Comparison of ENCODE assay signal across 8 cellular contexts in genomic region chrX:115940888-115941332, GRCh38.
DNase-seq lines count a peak whose midpoint lies in the region; ATAC-seq and TF ChIP-seq lines count a peak whose summit lies in the region.

No MANE protein-coding gene starts in this region.

- no peaks in the 10 kb centered on the region for H3K4me1 ChIP-seq in ovary (ENCODE audit: insufficient read depth)
- no peaks in the 10 kb centered on the region for H3K4me1 ChIP-seq in esophagus squamous epithelium

- H3K4me3 ChIP-seq in ovary, result no peak overlapping the region
- H3K4me3 ChIP-seq in esophagus squamous epithelium, result peak overlapping the region in 1 of 4 donors; percentile 49

- no peaks in the 10 kb centered on the region for H3K27me3 Mint-ChIP-seq in endothelial cell (ENCODE audit: unreplicated experiment)

- no peak for TF ChIP-seq EP300 in ovary (IDR thresholded peaks at IDR 0.05)

- H3K27me3 ChIP-seq in ovary, result no peaks in the 10 kb centered on the region
- H3K27me3 ChIP-seq in esophagus squamous epithelium, result no peaks in the 10 kb centered on the region

- no peaks in the 10 kb centered on the region for H3K36me3 Mint-ChIP-seq in endothelial cell (ENCODE audit: low read depth, unreplicated experiment)

- WGBS in ovary, 3 donors, result 47 to 55% (median 52%) methylated on average over 7 of the region's 7 CpGs
- 59% methylated on average over 7 of the region's 7 CpGs; no CpG with 5 or more reads in 1 of the 2 donors for WGBS in esophagus squamous epithelium, 2 donors

- no peak overlapping the region for H3K4me3 Mint-ChIP-seq in endothelial cell (ENCODE audit: unreplicated experiment)

- no peak for TF ChIP-seq CTCF in endothelial cell (IDR thresholded peaks at IDR 0.05; ENCODE audit: unreplicated experiment)
- peak; percentile 16 to 58 (median 52) for TF ChIP-seq CTCF in ovary (IDR thresholded peaks at IDR 0.05)
- TF ChIP-seq CTCF in esophagus squamous epithelium (IDR thresholded peaks at IDR 0.05), result peak in 3 of 6 experiments; percentile 40 to 61 (median 41)

- no peaks in the 10 kb centered on the region for H3K9me3 Mint-ChIP-seq in endothelial cell (ENCODE audit: unreplicated experiment)

- TF ChIP-seq POLR2A in ovary (IDR thresholded peaks at IDR 0.05) (no peak), esophagus squamous epithelium (IDR thresholded peaks at IDR 0.05) (no peak)

- no peak overlapping the region for H3K27ac Mint-ChIP-seq in endothelial cell (ENCODE audit: unreplicated experiment)

- H3K9me3 ChIP-seq in ovary, result no peaks in the 10 kb centered on the region
- H3K9me3 ChIP-seq in esophagus squamous epithelium, result no peaks in the 10 kb centered on the region

- ATAC-seq in GM19324 (IDR thresholded peaks at IDR 0.05; ENCODE audit: low FRiP score, unreplicated experiment) (peak; percentile 74), HG03457 (IDR thresholded peaks at IDR 0.05; ENCODE audit: unreplicated experiment) (peak; percentile 68)

- peak; percentile 87 for DNase-seq in COLO829 (ENCODE audit: low spot score)
- peak; percentile 81 to 84 for DNase-seq in NOMO-1 (lab: John Stamatoyannopoulos, UW; ENCODE audit: unreplicated experiment in 2 of 2)
- DNase-seq in endothelial cell (ENCODE audit: low spot score), result peak; percentile 55
- peak; percentile 69 to 85 (median 78) for DNase-seq in ovary
- DNase-seq in HCEC 1CT, result no peak
- no peak for DNase-seq in esophagus squamous epithelium (lab: John Stamatoyannopoulos, UW)

- H3K36me3 ChIP-seq in ovary (no peaks in the 10 kb centered on the region), esophagus squamous epithelium (no peaks in the 10 kb centered on the region)

- peak overlapping the region in 1 of 2 donors; percentile 33 for H3K27ac ChIP-seq in ovary
- no peak overlapping the region for H3K27ac ChIP-seq in esophagus squamous epithelium

- intact Hi-C loops in ovary (cut with DNase I), result no loop called here
- intact Hi-C loops in esophagus squamous epithelium (cut with DNase I), result no loop called here

- H3K4me1 Mint-ChIP-seq in endothelial cell (ENCODE audit: unreplicated experiment), result no peaks in the 10 kb centered on the region

Comparison
In these comparisons a context has a peak if more than half of its experiments do, and no peak if none do; other contexts are left out.
1. DNase-seq: peak in COLO829 (single experiment), NOMO-1 (2 of 2), endothelial cell (single experiment) and ovary (5 of 5); none in HCEC 1CT (single experiment) and esophagus squamous epithelium (single experiment).